12 cellular contexts compared by ENCODE assay signal in the genomic region with DNA sequence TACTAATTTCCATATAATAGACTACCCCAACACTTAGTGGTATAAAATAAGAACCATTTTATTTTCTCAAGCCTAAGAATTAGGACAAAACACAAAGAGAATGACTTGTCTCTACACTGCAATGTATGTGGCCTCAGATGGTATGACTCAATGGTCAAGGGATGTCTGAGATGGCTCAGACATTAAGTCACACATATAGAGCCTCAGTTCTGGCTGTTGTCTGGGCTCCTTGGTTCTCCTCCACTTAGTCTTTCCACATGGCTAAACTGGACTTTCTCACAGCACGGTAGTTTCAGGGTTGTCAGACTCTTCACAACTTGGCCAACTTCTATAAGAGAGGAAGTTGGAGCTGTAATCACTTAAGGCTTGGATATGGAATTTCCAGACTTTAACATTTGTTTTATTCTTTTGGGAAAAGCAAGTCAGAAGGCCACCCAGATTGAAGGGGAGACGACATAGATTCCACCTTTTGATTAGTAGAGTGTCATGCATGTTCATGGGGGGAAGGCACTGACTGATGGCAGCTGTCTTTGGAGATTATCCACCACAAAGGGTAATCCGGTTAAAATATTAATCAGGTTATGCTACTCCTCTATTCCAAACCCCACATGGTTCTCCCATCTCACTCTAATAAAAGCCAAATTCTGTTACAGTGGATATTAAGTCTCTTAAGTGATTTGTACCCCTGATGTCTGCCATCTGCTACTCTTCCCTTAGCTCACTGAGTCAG.
DNase-seq lines count a peak whose midpoint lies in the region; ATAC-seq and TF ChIP-seq lines count a peak whose summit lies in the region.
"Had no signal": no experiment of that assay in that cellular context is flagged by ENCODE, and none has a peak within 500 bp of the region (broad histone marks: within the 10 kb centered on the region; RNA-seq: fewer than 3 reads in every experiment).

No MANE protein-coding gene starts in this region.

- H3K4me1 ChIP-seq in adipocyte (ENCODE audit: control insufficient read depth, insufficient read depth, low read length): peaks cover 32% of the 10 kb centered on the region
- H3K4me1 ChIP-seq: gastroesophageal sphincter, psoas muscle had no signal

- no peaks in the 10 kb centered on the region for H3K27me3 ChIP-seq in adipocyte (replicated peaks; ENCODE audit: control insufficient read depth, insufficient read depth, low read length)
- H3K27me3 ChIP-seq: gastroesophageal sphincter had no signal

- peak; percentile 57 for DNase-seq in AG09309 (ENCODE audit: low read depth)
- peak; percentile 74 for DNase-seq in adipocyte (ENCODE audit: low read depth)
- peak; percentile 56 for DNase-seq in islet precursor cell
- DNase-seq in HPDE6-E6E7 (ENCODE audit: extremely low spot score): no peak
- DNase-seq in T1000 (lab: John Stamatoyannopoulos, UW): no peak
- DNase-seq in SHP77 treated with DMSO at 0.1 percent for 48 hours (lab: John Stamatoyannopoulos, UW): no peak
- no peak for DNase-seq in nucleus accumbens (lab: John Stamatoyannopoulos, UW)
- DNase-seq: lower lobe of right lung, NCI-H2081, psoas muscle had no signal

- H3K9me3 ChIP-seq in adipocyte (ENCODE audit: control insufficient read depth, low read length): no peaks in the 10 kb centered on the region
- H3K9me3 ChIP-seq: gastroesophageal sphincter, lower lobe of right lung, psoas muscle had no signal

- no peak for TF ChIP-seq CTCF in AG09309 (IDR thresholded peaks at IDR 0.05; ENCODE audit: control insufficient read depth, insufficient read depth, low read depth, low read length, missing control alignments)

- ATAC-seq in HG02981 (IDR thresholded peaks at IDR 0.05; ENCODE audit: unreplicated experiment): peak; percentile 38
- ATAC-seq: gastroesophageal sphincter had no signal

- H3K36me3 ChIP-seq in adipocyte (ENCODE audit: control insufficient read depth, insufficient read depth, low read length, severe bottlenecking): no peaks in the 10 kb centered on the region
- H3K36me3 ChIP-seq: gastroesophageal sphincter, lower lobe of right lung had no signal

- no peak overlapping the region for H3K9ac ChIP-seq in adipocyte (ENCODE audit: low read length)

- H3K4me3 ChIP-seq in AG09309 (ENCODE audit: control insufficient read depth, low read depth, low read length) (no peak overlapping the region), adipocyte (ENCODE audit: low read length) (no peak overlapping the region)
- H3K4me3 ChIP-seq: gastroesophageal sphincter, lower lobe of right lung, psoas muscle had no signal

Comparison
In these comparisons a context has a peak if more than half of its experiments do, and no peak if none do; other contexts are left out.
1. DNase-seq: peak in AG09309 (single experiment), adipocyte (single experiment) and islet precursor cell (single experiment); none in HPDE6-E6E7 (single experiment), T1000 (single experiment), SHP77 treated with DMSO at 0.1 percent for 48 hours (single experiment) and nucleus accumbens (0 of 56).